Comparison of ENCODE assay signal across 3 cellular contexts in the genomic region with DNA sequence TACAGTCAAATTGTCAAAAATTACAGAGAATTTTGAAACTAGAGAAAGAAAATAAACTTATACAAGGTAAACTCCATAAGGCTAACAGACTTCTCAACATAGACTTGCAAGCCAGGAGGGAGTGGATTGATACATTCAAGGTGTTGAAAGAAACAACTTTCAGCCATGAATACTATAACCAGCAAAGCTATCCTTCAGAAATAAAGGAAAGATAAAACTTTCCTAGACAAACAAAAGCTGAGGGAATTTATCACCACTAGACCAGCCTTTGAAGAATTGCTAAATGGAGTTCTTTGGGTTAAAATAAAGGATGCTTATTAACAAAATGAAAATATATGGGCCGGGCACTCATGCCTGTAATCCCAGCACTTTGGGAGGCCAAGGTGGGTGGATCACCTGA.
A peak's percentile ranks its signal among the peaks of the same experiment; 100 is the strongest.
TF ChIP-seq lines count a peak whose summit lies in the region.

No MANE protein-coding gene starts in this region.

TF ChIP-seq in HepG2, 621 proteins besides CTCF, POLR2A, EP300 and RAD21:
- TF ChIP-seq ZNF337 (CRISPR knock-in tag; IDR thresholded peaks at IDR 0.05; ENCODE audit: borderline replicate concordance, low read depth) (peak; percentile 89; the same call in 1 of the 2 replicates), ZSCAN31 (CRISPR knock-in tag; IDR thresholded peaks at IDR 0.05; ENCODE audit: low read depth) (no peak)
- TF ChIP-seq, protein P1, sequence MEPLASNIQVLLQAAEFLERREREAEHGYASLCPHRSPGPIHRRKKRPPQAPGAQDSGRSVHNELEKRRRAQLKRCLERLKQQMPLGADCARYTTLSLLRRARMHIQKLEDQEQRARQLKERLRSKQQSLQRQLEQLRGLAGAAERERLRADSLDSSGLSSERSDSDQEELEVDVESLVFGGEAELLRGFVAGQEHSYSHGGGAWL (CRISPR knock-in tag; IDR thresholded peaks at IDR 0.05) = no peak

TF ChIP-seq in HEK293, 187 proteins besides CTCF, POLR2A, EP300 and RAD21:
- TF ChIP-seq, protein P2, sequence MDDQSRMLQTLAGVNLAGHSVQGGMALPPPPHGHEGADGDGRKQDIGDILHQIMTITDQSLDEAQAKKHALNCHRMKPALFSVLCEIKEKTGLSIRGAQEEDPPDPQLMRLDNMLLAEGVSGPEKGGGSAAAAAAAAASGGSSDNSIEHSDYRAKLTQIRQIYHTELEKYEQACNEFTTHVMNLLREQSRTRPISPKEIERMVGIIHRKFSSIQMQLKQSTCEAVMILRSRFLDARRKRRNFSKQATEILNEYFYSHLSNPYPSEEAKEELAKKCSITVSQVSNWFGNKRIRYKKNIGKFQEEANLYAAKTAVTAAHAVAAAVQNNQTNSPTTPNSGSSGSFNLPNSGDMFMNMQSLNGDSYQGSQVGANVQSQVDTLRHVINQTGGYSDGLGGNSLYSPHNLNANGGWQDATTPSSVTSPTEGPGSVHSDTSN (CRISPR knock-in tag; IDR thresholded peaks at IDR 0.05) = no peak
- peak; percentile 66; the same call in 1 of the 2 replicates for TF ChIP-seq TRIM28 (IDR thresholded peaks at IDR 0.05; ENCODE audit: borderline replicate concordance, low read length)
- TF ChIP-seq, protein P3, sequence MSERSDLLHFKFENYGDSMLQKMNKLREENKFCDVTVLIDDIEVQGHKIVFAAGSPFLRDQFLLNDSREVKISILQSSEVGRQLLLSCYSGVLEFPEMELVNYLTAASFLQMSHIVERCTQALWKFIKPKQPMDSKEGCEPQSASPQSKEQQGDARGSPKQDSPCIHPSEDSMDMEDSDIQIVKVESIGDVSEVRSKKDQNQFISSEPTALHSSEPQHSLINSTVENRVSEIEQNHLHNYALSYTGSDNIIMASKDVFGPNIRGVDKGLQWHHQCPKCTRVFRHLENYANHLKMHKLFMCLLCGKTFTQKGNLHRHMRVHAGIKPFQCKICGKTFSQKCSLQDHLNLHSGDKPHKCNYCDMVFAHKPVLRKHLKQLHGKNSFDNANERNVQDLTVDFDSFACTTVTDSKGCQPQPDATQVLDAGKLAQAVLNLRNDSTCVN (tag by site-specific recombination; optimal IDR thresholded peaks at IDR 0.05) = no peak
- TF ChIP-seq ZNF529 (tag by site-specific recombination; IDR thresholded peaks at IDR 0.05; ENCODE audit: insufficient replicate concordance) = peak; percentile 14
- TF ChIP-seq ZNF404 (tag by site-specific recombination; IDR thresholded peaks at IDR 0.05) = no peak
- TF ChIP-seq ZNF292 (tag by site-specific recombination; IDR thresholded peaks at IDR 0.05; ENCODE audit: borderline replicate concordance, low read depth) = no peak
- TF ChIP-seq ZNF549 (tag by site-specific recombination; IDR thresholded peaks at IDR 0.05) = 0 out of 2 replicates have a peak, but pooled peaks have one; percentile 26
- no peak for TF ChIP-seq ZIC2 (tag by site-specific recombination; IDR thresholded peaks at IDR 0.05)
- TF ChIP-seq SETDB1 (IDR thresholded peaks at IDR 0.05; ENCODE audit: insufficient read length, low read length) = peak; percentile 99
- TF ChIP-seq ZNF843 (tag by site-specific recombination; IDR thresholded peaks at IDR 0.05) = no peak
- peak; percentile 43; the same call in 1 of the 2 replicates for TF ChIP-seq ZNF184 (tag by site-specific recombination; IDR thresholded peaks at IDR 0.05)
- no peak for TF ChIP-seq ZNF624 (tag by site-specific recombination; IDR thresholded peaks at IDR 0.05)
- TF ChIP-seq ZNF223 (tag by site-specific recombination; IDR thresholded peaks at IDR 0.05) = no peak
- no peak for TF ChIP-seq ZNF133 (tag by site-specific recombination; IDR thresholded peaks at IDR 0.05)
- TF ChIP-seq ZNF626 (tag by site-specific recombination; IDR thresholded peaks at IDR 0.05) = peak; percentile 77; the same call in 1 of the 2 replicates

TF ChIP-seq in GM12878, 131 proteins besides CTCF, POLR2A, EP300 and RAD21:
- TF ChIP-seq CBX5 (IDR thresholded peaks at IDR 0.05; ENCODE audit: low read depth) (peak; percentile 89; the same call in 1 of the 2 replicates), MXI1 (IDR thresholded peaks at IDR 0.05; ENCODE audit: low read depth, low read length) (no peak)
